13 cellular contexts compared by ENCODE assay signal in genomic region chr5:138927539-138927938, GRCh38. TPM values are rescaled to one million over a fixed set of nuclear protein-coding genes. Genes with fewer than 3 reads are reported as not detected.
"Had no signal": no experiment of that assay in that cellular context is flagged by ENCODE, and none has a peak within 500 bp of the region (broad histone marks: within the 10 kb centered on the region; RNA-seq: fewer than 3 reads in every experiment).

No MANE protein-coding gene starts in this region.

- H3K27me3 ChIP-seq: sigmoid colon, suprapubic skin, vagina had no signal

- H3K27ac ChIP-seq: prostate gland, suprapubic skin, vagina had no signal

- DNase-seq: activated CD4-positive, alpha-beta T cell treated with anti-CD3 and anti-CD28 coated beads, Interleukin-2, amount 50 U/mL, for 1 hour; activated T-cell treated with anti-CD3 and anti-CD28 coated beads for 4 hours; amniotic stem cell; natural killer cell; sigmoid colon; stimulated activated CD4-positive, alpha-beta T cell treated with anti-CD3 and anti-CD28 coated beads, Interleukin-12 subunit alpha, Interleukin-12 subunit beta, amount 100 ng/mL, for 4 hours; stimulated activated naive CD4-positive, alpha-beta T cell had no signal

- ATAC-seq: natural killer cell had no signal

- H3K4me1 ChIP-seq: prostate gland had no signal

- H3K9me3 ChIP-seq: prostate gland, sigmoid colon, suprapubic skin, vagina had no signal

- H3K4me3 ChIP-seq: lung, prostate gland, sigmoid colon, suprapubic skin, vagina had no signal

RNA-seq across cellular contexts. Expression of gene LRRTM2, which starts 52.4 kb away (rescaled TPM):
- total RNA-seq: activated CD8-positive, alpha-beta memory T cell treated with anti-CD3 and anti-CD28 coated beads for 36 hours; chondrocyte; prostate gland had no signal
